30 cellular contexts compared by ENCODE assay signal in the genomic region with DNA sequence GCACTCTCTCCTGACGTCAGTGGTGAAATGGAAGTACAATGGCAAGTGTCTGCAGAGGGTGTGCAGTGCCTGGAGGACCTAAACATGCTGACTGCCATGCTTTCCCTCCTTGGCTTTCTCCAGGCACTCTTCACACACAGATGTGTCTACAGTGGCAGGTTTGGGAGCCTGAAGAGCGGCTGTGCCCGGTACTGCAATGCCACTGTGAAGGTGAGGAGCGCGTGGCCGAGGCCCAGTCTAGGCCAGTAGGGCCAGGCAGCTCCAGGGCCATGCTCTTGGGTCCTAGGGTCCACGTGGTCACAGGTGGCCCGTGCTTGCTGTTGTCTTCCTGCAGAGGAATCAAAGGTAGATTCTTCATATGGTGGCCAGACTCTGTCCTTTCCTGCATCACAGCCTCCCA.
"Had no signal": no experiment of that assay in that cellular context is flagged by ENCODE, and none has a peak within 500 bp of the region (broad histone marks: within the 10 kb centered on the region; RNA-seq: fewer than 3 reads in every experiment).

No MANE protein-coding gene starts in this region.

- H3K4me1 Mint-ChIP-seq: activated CD4-positive, alpha-beta memory T cell treated with anti-CD3 and anti-CD28 coated beads, Interleukin-2, amount 10 ng/mL, durations not matched to agents 7 days and 5 days; activated CD4-positive, alpha-beta T cell treated with anti-CD3 and anti-CD28 coated beads for 36 hours; activated CD4-positive, alpha-beta T cell treated with anti-CD3 and anti-CD28 coated beads, Interleukin-2, amount 10 ng/mL, durations not matched to agents 7 days and 5 days; activated naive CD4-positive, alpha-beta T cell treated with anti-CD3 and anti-CD28 coated beads, Interleukin-2, amount 10 ng/mL, durations not matched to agents 7 days and 5 days; activated naive CD8-positive, alpha-beta T cell treated with anti-CD3 and anti-CD28 coated beads, Interleukin-2, amount 10 ng/mL, durations not matched to agents 7 days and 5 days had no signal

- FAIRE-seq: endometrium, endothelial cell of umbilical vein, frontal cortex had no signal

- DNase-seq: activated CD4-positive, alpha-beta memory T cell treated with anti-CD3 and anti-CD28 coated beads, Interleukin-2, amount 10 ng/mL, durations not matched to agents 7 days and 5 days; activated CD4-positive, alpha-beta T cell treated with anti-CD3 and anti-CD28 coated beads for 36 hours; activated CD4-positive, alpha-beta T cell treated with anti-CD3 and anti-CD28 coated beads, Interleukin-2, amount 10 ng/mL, durations not matched to agents 7 days and 5 days; activated CD4-positive, alpha-beta T cell treated with anti-CD3 and anti-CD28 coated beads, Interleukin-2, amount 50 U/mL, for 4 hours; activated CD4-positive, CD25-positive, alpha-beta regulatory T cell; activated CD4-positive, CD25-positive, alpha-beta regulatory T cell treated with anti-CD3 and anti-CD28 coated beads, Interleukin-2, amount 50 U/mL, for 72 hours; activated CD8-positive, alpha-beta memory T cell treated with anti-CD3 and anti-CD28 coated beads, Interleukin-2, amount 50 U/mL, for 48 hours; activated gamma-delta T cell; activated naive CD4-positive, alpha-beta T cell; activated naive CD4-positive, alpha-beta T cell treated with anti-CD3 and anti-CD28 coated beads, Interleukin-2, amount 10 ng/mL, durations not matched to agents 7 days and 5 days; activated naive CD8-positive, alpha-beta T cell treated with anti-CD3 and anti-CD28 coated beads, Interleukin-2, amount 10 ng/mL, durations not matched to agents 7 days and 5 days; activated T-cell treated with anti-CD3 and anti-CD28 coated beads for 4 hours; activated T-cell treated with anti-CD3 and anti-CD28 coated beads, Interleukin-2, amount 50 U/mL, for 24 hours; activated T-cell treated with anti-CD3 and anti-CD28 coated beads, Interleukin-2, amount 50 U/mL, for 72 hours; central memory CD4-positive, alpha-beta T cell; cerebellar nuclear complex; colonic mucosa; effector CD8-positive, alpha-beta T cell; esophagus squamous epithelium; glutamatergic neuron; T-helper 2 cell had no signal

- H3K4me1 ChIP-seq: ascending aorta, breast epithelium, colonic mucosa, esophagus squamous epithelium had no signal

- H3K9me3 ChIP-seq: ascending aorta, breast epithelium, colonic mucosa, esophagus squamous epithelium had no signal

- H3K36me3 Mint-ChIP-seq: activated naive CD4-positive, alpha-beta T cell treated with anti-CD3 and anti-CD28 coated beads, Interleukin-2, amount 10 ng/mL, durations not matched to agents 7 days and 5 days; activated naive CD4-positive, alpha-beta T cell treated with anti-CD3 and anti-CD28 coated beads, Interleukin-2, amount 50 U/mL, for 72 hours; activated naive CD8-positive, alpha-beta T cell treated with anti-CD3 and anti-CD28 coated beads, Interleukin-2, amount 10 ng/mL, durations not matched to agents 7 days and 5 days; brain had no signal

- ATAC-seq: activated CD4-positive, alpha-beta T cell treated with anti-CD3 and anti-CD28 coated beads for 36 hours; activated naive CD4-positive, alpha-beta T cell treated with anti-CD3 and anti-CD28 coated beads, Interleukin-2, amount 50 U/mL, for 72 hours; activated T-cell treated with anti-CD3 and anti-CD28 coated beads, Interleukin-2, amount 50 U/mL, for 72 hours had no signal

- H3K27ac Mint-ChIP-seq: activated CD4-positive, alpha-beta memory T cell treated with anti-CD3 and anti-CD28 coated beads, Interleukin-2, amount 10 ng/mL, durations not matched to agents 7 days and 5 days; activated CD4-positive, alpha-beta T cell treated with anti-CD3 and anti-CD28 coated beads for 36 hours; activated CD4-positive, alpha-beta T cell treated with anti-CD3 and anti-CD28 coated beads, Interleukin-2, amount 10 ng/mL, durations not matched to agents 7 days and 5 days; activated naive CD4-positive, alpha-beta T cell treated with anti-CD3 and anti-CD28 coated beads, Interleukin-2, amount 10 ng/mL, durations not matched to agents 7 days and 5 days; activated naive CD4-positive, alpha-beta T cell treated with anti-CD3 and anti-CD28 coated beads, Interleukin-2, amount 50 U/mL, for 72 hours; activated naive CD8-positive, alpha-beta T cell treated with anti-CD3 and anti-CD28 coated beads, Interleukin-2, amount 10 ng/mL, durations not matched to agents 7 days and 5 days; activated T-cell treated with anti-CD3 and anti-CD28 coated beads, Interleukin-2, amount 50 U/mL, for 24 hours; activated T-cell treated with anti-CD3 and anti-CD28 coated beads, Interleukin-2, amount 50 U/mL, for 72 hours; brain had no signal

- H3K9me3 Mint-ChIP-seq: activated CD4-positive, alpha-beta memory T cell treated with anti-CD3 and anti-CD28 coated beads, Interleukin-2, amount 10 ng/mL, durations not matched to agents 7 days and 5 days; activated CD4-positive, alpha-beta T cell treated with anti-CD3 and anti-CD28 coated beads, Interleukin-2, amount 10 ng/mL, durations not matched to agents 7 days and 5 days; activated naive CD4-positive, alpha-beta T cell treated with anti-CD3 and anti-CD28 coated beads, Interleukin-2, amount 10 ng/mL, durations not matched to agents 7 days and 5 days; activated naive CD4-positive, alpha-beta T cell treated with anti-CD3 and anti-CD28 coated beads, Interleukin-2, amount 50 U/mL, for 72 hours; activated naive CD8-positive, alpha-beta T cell treated with anti-CD3 and anti-CD28 coated beads, Interleukin-2, amount 10 ng/mL, durations not matched to agents 7 days and 5 days; activated T-cell treated with anti-CD3 and anti-CD28 coated beads, Interleukin-2, amount 50 U/mL, for 24 hours; activated T-cell treated with anti-CD3 and anti-CD28 coated beads, Interleukin-2, amount 50 U/mL, for 72 hours; brain had no signal

- H3K27me3 Mint-ChIP-seq: activated CD4-positive, alpha-beta T cell treated with anti-CD3 and anti-CD28 coated beads, Interleukin-2, amount 10 ng/mL, durations not matched to agents 7 days and 5 days; activated T-cell treated with anti-CD3 and anti-CD28 coated beads, Interleukin-2, amount 50 U/mL, for 24 hours; brain had no signal

- H3K27ac ChIP-seq: ascending aorta, breast epithelium, cardiac muscle cell, colonic mucosa, epithelial cell of prostate, esophagus squamous epithelium had no signal

- H3K4me3 ChIP-seq: ascending aorta, breast epithelium, cardiac muscle cell, colonic mucosa, esophagus squamous epithelium had no signal

- H3K27me3 ChIP-seq: ascending aorta, breast epithelium, colonic mucosa had no signal

- H3K4me3 Mint-ChIP-seq: activated CD4-positive, alpha-beta memory T cell treated with anti-CD3 and anti-CD28 coated beads, Interleukin-2, amount 10 ng/mL, durations not matched to agents 7 days and 5 days; activated CD4-positive, alpha-beta T cell treated with anti-CD3 and anti-CD28 coated beads for 36 hours; activated CD4-positive, alpha-beta T cell treated with anti-CD3 and anti-CD28 coated beads, Interleukin-2, amount 10 ng/mL, durations not matched to agents 7 days and 5 days; activated naive CD4-positive, alpha-beta T cell treated with anti-CD3 and anti-CD28 coated beads, Interleukin-2, amount 10 ng/mL, durations not matched to agents 7 days and 5 days; activated naive CD8-positive, alpha-beta T cell treated with anti-CD3 and anti-CD28 coated beads, Interleukin-2, amount 10 ng/mL, durations not matched to agents 7 days and 5 days; activated T-cell treated with anti-CD3 and anti-CD28 coated beads, Interleukin-2, amount 50 U/mL, for 24 hours; activated T-cell treated with anti-CD3 and anti-CD28 coated beads, Interleukin-2, amount 50 U/mL, for 72 hours; brain had no signal

- H3K36me3 ChIP-seq: ascending aorta, breast epithelium, cardiac muscle cell, colonic mucosa, esophagus squamous epithelium had no signal
